In genomic region chr7:30146127-30146612, GRCh38 we compare ENCODE assay signal across 16 cellular contexts. TPM values are rescaled to one million over a fixed set of nuclear protein-coding genes. Genes with fewer than 3 reads are reported as not detected.
DNase-seq lines count a peak whose midpoint lies in the region; ATAC-seq, FAIRE-seq and TF ChIP-seq lines count a peak whose summit lies in the region.
"Had no signal": no experiment of that assay in that cellular context is flagged by ENCODE, and none has a peak within 500 bp of the region (broad histone marks: within the 10 kb centered on the region; RNA-seq: fewer than 3 reads in every experiment).

No MANE protein-coding gene starts in this region.

- H3K9ac ChIP-seq in K562 (ENCODE audit: insufficient read depth in 1 of 2, low read depth in 2 of 2, low read length in 2 of 2): peak overlapping the region; percentile 39 to 40; a peak in 3 of 4 replicates

- peak overlapping the region; percentile 72 for H3K4me2 ChIP-seq in K562 (ENCODE audit: insufficient read depth, low read length)
- H3K4me2 ChIP-seq: smooth muscle cell had no signal

- H3K27ac ChIP-seq in K562 (ENCODE audit: extremely low read depth, low read depth, low read length): peak overlapping the region; percentile 78
- H3K27ac ChIP-seq in mesodermal cell (ENCODE audit: low read depth, low read length, severe bottlenecking): peak overlapping the region; percentile 52
- H3K27ac ChIP-seq: SK-N-MC had no signal

- peaks cover 12 to 64% of the 10 kb centered on the region in 2 experiments; a peak in 4 of 5 replicates for H3K4me1 ChIP-seq in K562 (replicated peaks in 1 of 2; ENCODE audit: control insufficient read depth in 2 of 2, insufficient read depth in 2 of 2, low read length in 2 of 2)
- peaks cover 27% of the 10 kb centered on the region for H3K4me1 ChIP-seq in mesodermal cell (ENCODE audit: control insufficient read depth, insufficient read depth, low read length, poor library complexity, severe bottlenecking)

- peak overlapping the region; percentile 44 for H2AFZ ChIP-seq in K562 (ENCODE audit: low read depth, low read length)

- H4K20me1 ChIP-seq in K562 (replicated peaks; ENCODE audit: control insufficient read depth, insufficient read depth, low read length): no peaks in the 10 kb centered on the region

- TF ChIP-seq POLR2A in K562 (conservative IDR thresholded peaks at IDR 0.05): 0 out of 2 replicates have a peak, but pooled peaks have one; percentile 19

- TF ChIP-seq RAD21 in K562 (CRISPR knock-in tag; conservative IDR thresholded peaks at IDR 0.05 in 1 of 2, IDR thresholded peaks at IDR 0.05 in 1 of 2): no peak

- 9% methylated on average over 13 of the region's 13 CpGs for WGBS in K562 (ENCODE audit: insufficient coverage, low coverage, missing lambda C conversion rate)
- 68 to 72% methylated on average over 12 to 13 of the region's 13 CpGs for WGBS in mesodermal cell (ENCODE audit: insufficient coverage in 2 of 2), 2 experiments

- intact Hi-C loops in K562 (cut with micrococcal nuclease): no loop called here

- H3K9me1 ChIP-seq in K562 (ENCODE audit: control insufficient read depth, insufficient read depth, low read length): no peaks in the 10 kb centered on the region

- no peaks in the 10 kb centered on the region; the same call in 2 of the 3 replicates for H3K79me2 ChIP-seq in K562 (ENCODE audit: control insufficient read depth, insufficient read depth, low read length)

- TF ChIP-seq EP300 in K562 (IDR thresholded peaks at IDR 0.05; ENCODE audit: low read length): peak; percentile 91

- no peaks in the 10 kb centered on the region for H3K9me3 ChIP-seq in K562 (replicated peaks; ENCODE audit: control insufficient read depth, insufficient read depth, low read depth, low read length)
- no peaks in the 10 kb centered on the region for H3K9me3 ChIP-seq in mesodermal cell (ENCODE audit: control insufficient read depth, low read length)

- ATAC-seq in K562 (peak; percentile 89), GM18519 (IDR thresholded peaks at IDR 0.05; ENCODE audit: low FRiP score, unreplicated experiment) (no peak)
- ATAC-seq: effector memory CD8-positive, alpha-beta T cell had no signal

- H3K27me3 ChIP-seq in K562 (ENCODE audit: control insufficient read depth in 2 of 2, insufficient read depth in 2 of 2, low read length in 2 of 2): no peaks in the 10 kb centered on the region

- POLR2A ChIA-PET in K562 (lab: Yijun Ruan, JAX): interaction anchor here (0.5 to 1.8 kb wide), 10 partner anchors 9 to 450 kb away, joined by 3 to 13 read pairs (median 4); partner anchors contain the start of gene MTURN

- in situ Hi-C loops in K562 (cut with MboI): no loop called here

- BruUV-seq in K562 (replicated peaks; lab: Mats Ljungman, UMichigan): no TSS peak

- H3K4me3 ChIP-seq in K562 (no peak overlapping the region), mesodermal cell (ENCODE audit: extremely low read depth, insufficient read depth, low read length, poor library complexity, severe bottlenecking) (no peak overlapping the region)
- H3K4me3 ChIP-seq: SK-N-MC, smooth muscle cell had no signal

- TF ChIP-seq CTCF in K562 (IDR thresholded peaks at IDR 0.05 in 2 of 3, conservative IDR thresholded peaks at IDR 0.05 in 1 of 3; ENCODE audit: insufficient read depth in 2 of 3, low read depth in 1 of 3, low read length in 3 of 3): no peak

- H3K36me3 ChIP-seq in K562 (ENCODE audit: control insufficient read depth, insufficient read depth, low read length): no peaks in the 10 kb centered on the region; the same call in 2 of the 3 replicates
- H3K36me3 ChIP-seq in mesodermal cell (ENCODE audit: control insufficient read depth, insufficient read depth, low read length): no peaks in the 10 kb centered on the region

- DNase-seq in DMS53 (lab: John Stamatoyannopoulos, UW) (peak; percentile 41), DMS53 treated with DMSO at 0.1 percent for 48 hours (lab: John Stamatoyannopoulos, UW; ENCODE audit: unreplicated experiment) (no peak), NCI-H1417 treated with DMSO at 0.1 percent for 48 hours (lab: John Stamatoyannopoulos, UW) (peak; percentile 66), K562 (ENCODE audit: extremely low read depth in 1 of 4, low spot score in 3 of 4) (peak; percentile 84 to 95 (median 90))
- no peak for DNase-seq in activated CD4-positive, alpha-beta T cell treated with anti-CD3 and anti-CD28 coated beads for 4 hours
- no peak for DNase-seq in effector CD4-positive, alpha-beta T cell
- DNase-seq: activated naive CD8-positive, alpha-beta T cell treated with anti-CD3 and anti-CD28 coated beads, Interleukin-2, amount 10 ng/mL, durations not matched to agents 7 days and 5 days; DMS79; effector memory CD8-positive, alpha-beta T cell; naive B cell; NCI-H1694 had no signal

- CTCF ChIA-PET in K562 (lab: Yijun Ruan, JAX; ENCODE audit: low intra/inter-chr PET ratio): no interaction called here

- FAIRE-seq in K562 (lab: Jason Lieb, UNC): peak; percentile 92
- FAIRE-seq: A204.1 had no signal

TF ChIP-seq in K562, 482 proteins besides CTCF, POLR2A, EP300 and RAD21 (continues in another document):
- TF ChIP-seq PTTG1 (tag; IDR thresholded peaks at IDR 0.05; ENCODE audit: low read depth) (no peak), DMBX1 (CRISPR knock-in tag; IDR thresholded peaks at IDR 0.05; ENCODE audit: borderline replicate concordance) (peak; percentile 51; the same call in 1 of the 2 replicates), KHSRP (IDR thresholded peaks at IDR 0.05) (0 out of 2 replicates have a peak, but pooled peaks have one; percentile 14), ZNF830 (CRISPR knock-in tag; IDR thresholded peaks at IDR 0.05) (no peak), RBM14 (IDR thresholded peaks at IDR 0.05; ENCODE audit: borderline replicate concordance, insufficient read depth, low read depth, low read length) (no peak), GATAD2A (IDR thresholded peaks at IDR 0.05) (peak; percentile 91), ARID1B (IDR thresholded peaks at IDR 0.05) (peak; percentile 97), RBBP5 (IDR thresholded peaks at IDR 0.05; ENCODE audit: borderline replicate concordance, insufficient read depth, low read length, poor library complexity, severe bottlenecking) (no peak), KLF16 (IDR thresholded peaks at IDR 0.05) (peak; percentile 73), TAF7 (tag; IDR thresholded peaks at IDR 0.05) (no peak)
- TF ChIP-seq, protein P1, sequence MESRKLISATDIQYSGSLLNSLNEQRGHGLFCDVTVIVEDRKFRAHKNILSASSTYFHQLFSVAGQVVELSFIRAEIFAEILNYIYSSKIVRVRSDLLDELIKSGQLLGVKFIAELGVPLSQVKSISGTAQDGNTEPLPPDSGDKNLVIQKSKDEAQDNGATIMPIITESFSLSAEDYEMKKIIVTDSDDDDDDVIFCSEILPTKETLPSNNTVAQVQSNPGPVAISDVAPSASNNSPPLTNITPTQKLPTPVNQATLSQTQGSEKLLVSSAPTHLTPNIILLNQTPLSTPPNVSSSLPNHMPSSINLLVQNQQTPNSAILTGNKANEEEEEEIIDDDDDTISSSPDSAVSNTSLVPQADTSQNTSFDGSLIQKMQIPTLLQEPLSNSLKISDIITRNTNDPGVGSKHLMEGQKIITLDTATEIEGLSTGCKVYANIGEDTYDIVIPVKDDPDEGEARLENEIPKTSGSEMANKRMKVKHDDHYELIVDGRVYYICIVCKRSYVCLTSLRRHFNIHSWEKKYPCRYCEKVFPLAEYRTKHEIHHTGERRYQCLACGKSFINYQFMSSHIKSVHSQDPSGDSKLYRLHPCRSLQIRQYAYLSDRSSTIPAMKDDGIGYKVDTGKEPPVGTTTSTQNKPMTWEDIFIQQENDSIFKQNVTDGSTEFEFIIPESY (CRISPR knock-in tag; IDR thresholded peaks at IDR 0.05): no peak
- TF ChIP-seq, protein P2, sequence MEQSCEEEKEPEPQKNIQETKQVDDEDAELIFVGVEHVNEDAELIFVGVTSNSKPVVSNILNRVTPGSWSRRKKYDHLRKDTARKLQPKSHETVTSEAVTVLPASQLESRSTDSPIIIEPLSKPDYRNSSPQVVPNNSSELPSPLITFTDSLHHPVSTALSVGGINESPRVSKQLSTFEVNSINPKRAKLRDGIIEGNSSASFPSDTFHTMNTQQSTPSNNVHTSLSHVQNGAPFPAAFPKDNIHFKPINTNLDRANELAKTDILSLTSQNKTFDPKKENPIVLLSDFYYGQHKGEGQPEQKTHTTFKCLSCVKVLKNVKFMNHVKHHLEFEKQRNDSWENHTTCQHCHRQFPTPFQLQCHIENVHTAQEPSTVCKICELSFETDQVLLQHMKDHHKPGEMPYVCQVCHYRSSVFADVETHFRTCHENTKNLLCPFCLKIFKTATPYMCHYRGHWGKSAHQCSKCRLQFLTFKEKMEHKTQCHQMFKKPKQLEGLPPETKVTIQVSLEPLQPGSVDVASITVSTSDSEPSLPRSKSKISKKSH (CRISPR knock-in tag; IDR thresholded peaks at IDR 0.05): no peak

RNA-seq across cellular contexts. Expression of gene MTURN, which starts 11.4 kb away (rescaled TPM):
- total RNA-seq in K562 (2011; cell fraction: chromatin; rRNA removed; ENCODE audit: low replicate concordance): 10.7 and 25.4 TPM in 2 replicates
- total RNA-seq in K562 (2011; cell fraction: nucleolus; rRNA removed): 8.7 and 10.9 TPM in 2 replicates
- total RNA-seq in K562 (2011; cell fraction: nucleoplasm; rRNA removed): 20.8 and 31.9 TPM in 2 replicates
- total RNA-seq in K562 (2014; rRNA removed): 8.8 and 10.0 TPM in 2 replicates
- 6.4 and 7.8 TPM in 2 replicates for total RNA-seq in K562 (2014; rRNA removed; fragmentation: Illumina TruSeq; extraction: Trizol)
- 1.4 and 1.6 TPM in 2 replicates for total RNA-seq in K562 (2015; rRNA removed; fragmentation: Illumina TruSeq; extraction: Trizol)
- total RNA-seq in K562 (2021): 5.0 and 7.7 TPM in 2 replicates
- 9.2 and 14.8 TPM in 2 replicates for polyA plus RNA-seq in K562 (2011; rRNA removed)
- 5.6 and 7.0 TPM in 2 replicates for polyA plus RNA-seq in K562 (2011; cell fraction: cytosol; rRNA removed)
- polyA plus RNA-seq in K562 (2011; cell fraction: nucleus; rRNA removed): 23.8 and 26.1 TPM in 2 replicates
- polyA plus RNA-seq in K562 (2012): 3.4 and 5.4 TPM in 2 replicates
- polyA plus RNA-seq in K562 (2014; fragmentation: Illumina TruSeq; extraction: Trizol): 5.3 TPM in 2 replicates
- polyA plus RNA-seq in K562 (2014; fragmentation: Nextera tagmentation; extraction: Ambion mirVana): 1 to 10 TPM in 1 of 2 experiments, under 1 TPM in 1; 0.94 to 1.0 TPM
- polyA plus RNA-seq in K562 (2014; rRNA removed): 6.5 and 8.0 TPM in 2 replicates
- 9.0 and 14.6 TPM in 2 replicates for polyA minus RNA-seq in K562 (2011; rRNA and poly(A)+ RNA removed)
- polyA minus RNA-seq in K562 (2011; cell fraction: cytosol; rRNA and poly(A)+ RNA removed): 1.7 and 6.6 TPM in 2 replicates
- polyA minus RNA-seq in K562 (2011; cell fraction: nucleus; rRNA and poly(A)+ RNA removed): 7.0 and 9.3 TPM in 2 replicates
- 14.6 TPM for polyA plus RNA-seq in mesodermal cell (2013, experiment 1 of 2)
- 9.9 TPM for polyA plus RNA-seq in mesodermal cell (2013, experiment 2 of 2)

Comparison
In these comparisons a context has a peak if more than half of its experiments do, and no peak if none do; other contexts are left out.
1. DNase-seq: peak in DMS53 (single experiment), NCI-H1417 treated with DMSO at 0.1 percent for 48 hours (single experiment) and K562 (4 of 4); none in DMS53 treated with DMSO at 0.1 percent for 48 hours (single experiment), activated CD4-positive, alpha-beta T cell treated with anti-CD3 and anti-CD28 coated beads for 4 hours (0 of 2) and effector CD4-positive, alpha-beta T cell (single experiment).